Comparison of ENCODE assay signal across 14 cellular contexts in genomic region chr16:57062329-57062728, GRCh38. TPM values are rescaled to one million over a fixed set of nuclear protein-coding genes. Genes with fewer than 3 reads are reported as not detected.
DNase-seq lines count a peak whose midpoint lies in the region; ATAC-seq and TF ChIP-seq lines count a peak whose summit lies in the region.
"Had no signal": no experiment of that assay in that cellular context is flagged by ENCODE, and none has a peak within 500 bp of the region (broad histone marks: within the 10 kb centered on the region; RNA-seq: fewer than 3 reads in every experiment).

No MANE protein-coding gene starts in this region.

- H3K27ac ChIP-seq in ascending aorta (peak overlapping the region; percentile 88 to 90), upper lobe of left lung (peak overlapping the region; percentile 71 to 88 (median 80)), thyroid gland (peak overlapping the region in 1 of 3 donors; percentile 67), substantia nigra (ENCODE audit: low read depth, low read length, poor library complexity, severe bottlenecking) (no peak overlapping the region)

- DNase-seq in Right ventricle myocardium inferior (ENCODE audit: missing footprints) (peak; percentile 23), Right ventricle myocardium superior (no peak), ascending aorta (ENCODE audit: low spot score in 2 of 2) (no peak), myocyte (ENCODE audit: low read depth) (peak; percentile 57), upper lobe of left lung (peak in 1 of 2 donors; percentile 42), thyroid gland (no peak), substantia nigra (lab: John Stamatoyannopoulos, UW) (no peak)
- DNase-seq: endodermal cell; KG1; NCI-H1694; NCI-H69; occipital lobe; stimulated activated CD4-positive, alpha-beta T cell treated with anti-CD3 and anti-CD28 coated beads, Interleukin-15, amount 100 ng/mL, for 24 hours had no signal

- H3K4me3 ChIP-seq in ascending aorta (no peak overlapping the region), upper lobe of left lung (no peak overlapping the region), thyroid gland (replicated peaks in 1 of 3) (no peak overlapping the region)

- ATAC-seq in Right ventricle myocardium inferior (peak; percentile 21), Right ventricle myocardium superior (ENCODE audit: poor library complexity) (no peak), upper lobe of left lung (ENCODE audit: low FRiP score in 2 of 2) (no peak), HG02798 (IDR thresholded peaks at IDR 0.05; ENCODE audit: poor library complexity, unreplicated experiment) (no peak)

- no peaks in the 10 kb centered on the region for H3K27me3 ChIP-seq in ascending aorta
- H3K27me3 ChIP-seq in upper lobe of left lung, result no peaks in the 10 kb centered on the region
- no peaks in the 10 kb centered on the region for H3K27me3 ChIP-seq in thyroid gland

- intact Hi-C loops in Right ventricle myocardium inferior (cut with DNase I), result no loop called here
- intact Hi-C loops in Right ventricle myocardium superior (cut with DNase I), result no loop called here
- intact Hi-C loops in ascending aorta (cut with DNase I), result no loop called here
- intact Hi-C loops in thyroid gland (cut with DNase I), result no loop called here

- H3K9me3 ChIP-seq in ascending aorta (no peaks in the 10 kb centered on the region), upper lobe of left lung (no peaks in the 10 kb centered on the region), thyroid gland (no peaks in the 10 kb centered on the region)

- no peaks in the 10 kb centered on the region for H3K36me3 ChIP-seq in ascending aorta
- peaks cover 0 to 38% (median 28%) of the 10 kb centered on the region in 4 donors for H3K36me3 ChIP-seq in upper lobe of left lung
- no peaks in the 10 kb centered on the region for H3K36me3 ChIP-seq in thyroid gland

- peak in 1 of 4 donors; percentile 67 for TF ChIP-seq EP300 in upper lobe of left lung (IDR thresholded peaks at IDR 0.05)

- TF ChIP-seq POLR2A in upper lobe of left lung (IDR thresholded peaks at IDR 0.05) (peak in 1 of 4 donors; percentile 28), thyroid gland (IDR thresholded peaks at IDR 0.05) (no peak)

- TF ChIP-seq CTCF in ascending aorta (IDR thresholded peaks at IDR 0.05) (no peak), upper lobe of left lung (IDR thresholded peaks at IDR 0.05) (no peak), thyroid gland (IDR thresholded peaks at IDR 0.05) (no peak)

- WGBS in upper lobe of left lung, 2 donors, result 68 to 83% methylated on average over 8 of the region's 8 CpGs
- 74 to 75% methylated on average over 8 of the region's 8 CpGs for WGBS in thyroid gland, 2 donors

- H3K4me1 ChIP-seq in ascending aorta (peaks cover 9 to 10% of the 10 kb centered on the region in 2 donors), upper lobe of left lung (peaks cover 14 to 20% (median 15%) of the 10 kb centered on the region in 4 donors), thyroid gland (peaks cover 0 to 11% of the 10 kb centered on the region in 2 donors)

RNA-seq across cellular contexts. Expression of gene CPNE2, which starts 30.1 kb away (rescaled TPM):
- 14.6 TPM for total RNA-seq in Right ventricle myocardium inferior
- 13.3 TPM for total RNA-seq in Right ventricle myocardium superior
- 36.6 TPM for total RNA-seq in ascending aorta
- total RNA-seq in myocyte, result 12.1 and 24.7 TPM in 2 replicates
- 14.0 TPM for polyA plus RNA-seq in myocyte (2012)
- 10 to 100 TPM; 39.4 to 58.7 (median 53.1) TPM for total RNA-seq in upper lobe of left lung
- total RNA-seq in thyroid gland, result 10 to 100 TPM; 26.6 to 33.3 (median 29.2) TPM

Comparison
In these comparisons a context has a peak if more than half of its experiments do, and no peak if none do; other contexts are left out.
1. DNase-seq: peak in Right ventricle myocardium inferior (single experiment) and myocyte (single experiment); none in Right ventricle myocardium superior (single experiment), ascending aorta (0 of 2), thyroid gland (0 of 2) and substantia nigra (0 of 49).